11 cellular contexts compared by ENCODE assay signal in genomic region chr4:119087121-119087520, GRCh38. TPM values are rescaled to one million over a fixed set of nuclear protein-coding genes. Genes with fewer than 3 reads are reported as not detected.
DNase-seq lines count a peak whose midpoint lies in the region; ATAC-seq and TF ChIP-seq lines count a peak whose summit lies in the region.
"Had no signal": no experiment of that assay in that cellular context is flagged by ENCODE, and none has a peak within 500 bp of the region (broad histone marks: within the 10 kb centered on the region; RNA-seq: fewer than 3 reads in every experiment).

No MANE protein-coding gene starts in this region.

- peak overlapping the region in 1 of 10 donors; percentile 18 for H3K27ac ChIP-seq in heart right ventricle
- H3K27ac ChIP-seq in body of pancreas = no peak overlapping the region

- POLR2A ChIA-PET in activated CD8-positive, alpha-beta T cell treated with anti-CD3 and anti-CD28 coated beads, Interleukin-2, amount 10 ng/mL, durations not matched to agents 7 days and 5 days (lab: Charles Lee) = no interaction called here

- H3K27me3 ChIP-seq in heart right ventricle (no peaks in the 10 kb centered on the region), body of pancreas (no peaks in the 10 kb centered on the region)

- H3K27me3 Mint-ChIP-seq in activated CD8-positive, alpha-beta T cell treated with anti-CD3 and anti-CD28 coated beads, Interleukin-2, amount 10 ng/mL, durations not matched to agents 7 days and 5 days (ENCODE audit: low read depth) = peaks cover 6% of the 10 kb centered on the region

- H3K4me3 ChIP-seq in heart right ventricle (no peak overlapping the region), body of pancreas (no peak overlapping the region)

- no peaks in the 10 kb centered on the region for H3K4me1 Mint-ChIP-seq in activated CD8-positive, alpha-beta T cell treated with anti-CD3 and anti-CD28 coated beads, Interleukin-2, amount 10 ng/mL, durations not matched to agents 7 days and 5 days (ENCODE audit: low read depth)
- H3K4me1 Mint-ChIP-seq: naive thymus-derived CD8-positive, alpha-beta T cell had no signal

- no peaks in the 10 kb centered on the region for H3K36me3 Mint-ChIP-seq in activated CD8-positive, alpha-beta T cell treated with anti-CD3 and anti-CD28 coated beads, Interleukin-2, amount 10 ng/mL, durations not matched to agents 7 days and 5 days (ENCODE audit: low read depth)
- H3K36me3 Mint-ChIP-seq: naive thymus-derived CD8-positive, alpha-beta T cell had no signal

- CTCF ChIA-PET in activated CD8-positive, alpha-beta T cell treated with anti-CD3 and anti-CD28 coated beads, Interleukin-2, amount 10 ng/mL, durations not matched to agents 7 days and 5 days (lab: Charles Lee) = interaction anchor here (1.2 kb wide), 1 partner anchor 125 kb away, joined by 5 read pairs; the partner anchor contains the start of gene USP53

- peaks cover 0 to 20% (median 7%) of the 10 kb centered on the region in 9 donors for H3K4me1 ChIP-seq in heart right ventricle
- no peaks in the 10 kb centered on the region for H3K4me1 ChIP-seq in body of pancreas

- H3K9me3 ChIP-seq in heart right ventricle (peaks cover 0 to 7% (median 0%) of the 10 kb centered on the region in 11 donors), body of pancreas (no peaks in the 10 kb centered on the region)

- intact Hi-C loops in heart right ventricle (cut with DNase I) (loop anchor here in 1 of 10 donors (10.0 kb wide), 1 partner anchor 198 kb away; no protein-coding TSS in a partner anchor), cardiac septum (cut with DNase I) (no loop called here), body of pancreas (cut with DNase I) (no loop called here)

- no peaks in the 10 kb centered on the region for H3K9me3 Mint-ChIP-seq in activated CD8-positive, alpha-beta T cell treated with anti-CD3 and anti-CD28 coated beads, Interleukin-2, amount 10 ng/mL, durations not matched to agents 7 days and 5 days (ENCODE audit: insufficient read depth)
- H3K9me3 Mint-ChIP-seq: dendritic cell treated with granulocyte-macrophage colony-stimulating factor and Interleukin-4, amounts not matched to agents 40 ng/mL and 50 ng/mL, for 4 days; naive thymus-derived CD8-positive, alpha-beta T cell had no signal

- WGBS in heart right ventricle, 2 donors = 83 to 91% methylated on average over 3 of the region's 3 CpGs
- WGBS in body of pancreas, 2 donors = 20 to 37% methylated on average over 3 of the region's 3 CpGs

- peak; percentile 14 to 55 (median 42) for TF ChIP-seq CTCF in heart right ventricle (IDR thresholded peaks at IDR 0.05)
- peak; percentile 15 to 61 (median 52) for TF ChIP-seq CTCF in body of pancreas (IDR thresholded peaks at IDR 0.05)

- no peak overlapping the region for H3K27ac Mint-ChIP-seq in activated CD8-positive, alpha-beta T cell treated with anti-CD3 and anti-CD28 coated beads, Interleukin-2, amount 10 ng/mL, durations not matched to agents 7 days and 5 days
- H3K27ac Mint-ChIP-seq: dendritic cell treated with granulocyte-macrophage colony-stimulating factor and Interleukin-4, amounts not matched to agents 40 ng/mL and 50 ng/mL, for 4 days; naive thymus-derived CD8-positive, alpha-beta T cell had no signal

- DNase-seq in heart right ventricle = no peak
- DNase-seq in cardiac septum (ENCODE audit: low spot score) = no peak
- DNase-seq in body of pancreas = no peak
- peak; percentile 48 for DNase-seq in kidney tubule cell (ENCODE audit: low spot score)
- no peak for DNase-seq in activated CD8-positive, alpha-beta T cell treated with anti-CD3 and anti-CD28 coated beads, Interleukin-2, amount 10 ng/mL, durations not matched to agents 7 days and 5 days
- DNase-seq in activated CD4-positive, CD25-positive, alpha-beta regulatory T cell treated with anti-CD3 and anti-CD28 coated beads, Interleukin-2, amount 50 U/mL, for 72 hours = no peak
- DNase-seq: GOT3; naive thymus-derived CD8-positive, alpha-beta T cell had no signal

- H3K4me3 Mint-ChIP-seq in activated CD8-positive, alpha-beta T cell treated with anti-CD3 and anti-CD28 coated beads, Interleukin-2, amount 10 ng/mL, durations not matched to agents 7 days and 5 days = no peak overlapping the region
- H3K4me3 Mint-ChIP-seq: dendritic cell treated with granulocyte-macrophage colony-stimulating factor and Interleukin-4, amounts not matched to agents 40 ng/mL and 50 ng/mL, for 4 days; naive thymus-derived CD8-positive, alpha-beta T cell had no signal

- peak in 5 of 8 donors; percentile 42 to 67 (median 52) for ATAC-seq in heart right ventricle
- ATAC-seq in body of pancreas = peak; percentile 59
- no peak for ATAC-seq in activated CD8-positive, alpha-beta T cell treated with anti-CD3 and anti-CD28 coated beads, Interleukin-2, amount 10 ng/mL, durations not matched to agents 7 days and 5 days
- ATAC-seq in GM19035 (IDR thresholded peaks at IDR 0.05; ENCODE audit: unreplicated experiment) = no peak
- no peak for ATAC-seq in HG03520 (IDR thresholded peaks at IDR 0.05; ENCODE audit: unreplicated experiment)
- ATAC-seq: naive thymus-derived CD8-positive, alpha-beta T cell had no signal

- no peak for TF ChIP-seq POLR2A in body of pancreas (IDR thresholded peaks at IDR 0.05)

- H3K36me3 ChIP-seq in heart right ventricle (no peaks in the 10 kb centered on the region), body of pancreas (replicated peaks in 1 of 2; ENCODE audit: insufficient read depth in 1 of 2, low read depth in 2 of 2) (no peaks in the 10 kb centered on the region)

RNA-seq across cellular contexts. Expression of gene MYOZ2, which starts 48.5 kb away (rescaled TPM):
- total RNA-seq in heart right ventricle = 1,000 to 10,000 TPM in 1 of 10 donors, 100 to 1,000 TPM in 9; 655 to 1,008 (median 906) TPM
- polyA plus RNA-seq in heart right ventricle = 100 to 1,000 TPM; 231 to 772 TPM
- 727 TPM for total RNA-seq in cardiac septum
- total RNA-seq in body of pancreas = not detected
- total RNA-seq in activated CD8-positive, alpha-beta T cell treated with anti-CD3 and anti-CD28 coated beads, Interleukin-2, amount 10 ng/mL, durations not matched to agents 7 days and 5 days = not detected
- total RNA-seq: naive thymus-derived CD8-positive, alpha-beta T cell had no signal
- polyA plus RNA-seq: naive thymus-derived CD8-positive, alpha-beta T cell had no signal

Comparison
In these comparisons a context has a peak if more than half of its experiments do, and no peak if none do; other contexts are left out.
1. ATAC-seq: peak in heart right ventricle (5 of 8) and body of pancreas (single experiment); none in activated CD8-positive, alpha-beta T cell treated with anti-CD3 and anti-CD28 coated beads, Interleukin-2, amount 10 ng/mL, durations not matched to agents 7 days and 5 days (single experiment), GM19035 (single experiment) and HG03520 (single experiment).
2. RNA of gene MYOZ2, which starts 48.5 kb away (total RNA-seq): 655 to 1,008 TPM in heart right ventricle and 727 TPM in cardiac septum (single experiment); not detected in body of pancreas and not detected in activated CD8-positive, alpha-beta T cell treated with anti-CD3 and anti-CD28 coated beads, Interleukin-2, amount 10 ng/mL, durations not matched to agents 7 days and 5 days; every median in the first group is over 100 times any median in the second.